In genomic region chr1:27418786-27419185, GRCh38 we compare ENCODE assay signal across 9 cellular contexts. TPM values are rescaled to one million over a fixed set of nuclear protein-coding genes. Genes with fewer than 3 reads are reported as not detected.
DNase-seq lines count a peak whose midpoint lies in the region; ATAC-seq, FAIRE-seq and TF ChIP-seq lines count a peak whose summit lies in the region.
"Had no signal": no experiment of that assay in that cellular context is flagged by ENCODE, and none has a peak within 500 bp of the region (broad histone marks: within the 10 kb centered on the region; RNA-seq: fewer than 3 reads in every experiment).

No MANE protein-coding gene starts in this region.

- peak overlapping the region; percentile 70 for H3K27ac ChIP-seq in neuronal stem cell (replicated peaks; ENCODE audit: low read length)

- no peaks in the 10 kb centered on the region for H3K79me1 ChIP-seq in neuronal stem cell (ENCODE audit: low read depth, low read length)

- H3K4me1 Mint-ChIP-seq in IgD-negative memory B cell = peaks cover 39 to 45% (median 44%) of the 10 kb centered on the region in 3 donors
- H3K4me1 Mint-ChIP-seq in dendritic cell treated with granulocyte-macrophage colony-stimulating factor and Interleukin-4, amounts not matched to agents 40 ng/mL and 50 ng/mL, for 4 days (ENCODE audit: low read depth) = peaks cover 50% of the 10 kb centered on the region

- peaks cover 6% of the 10 kb centered on the region for H3K36me3 Mint-ChIP-seq in IgD-negative memory B cell
- H3K36me3 Mint-ChIP-seq in dendritic cell treated with granulocyte-macrophage colony-stimulating factor and Interleukin-4, amounts not matched to agents 40 ng/mL and 50 ng/mL, for 4 days (ENCODE audit: low read depth) = peaks cover 78% of the 10 kb centered on the region

- H3K14ac ChIP-seq in neuronal stem cell (ENCODE audit: low read length) = no peak overlapping the region

- no CpG with 5 or more reads among the region's 6 CpGs for WGBS in neuronal stem cell (ENCODE audit: extremely low coverage in 2 of 2, insufficient read length in 2 of 2, insufficient replicate concordance in 1 of 2), 2 donors

- peaks cover 22 to 63% of the 10 kb centered on the region in 2 donors for H3K36me3 ChIP-seq in neuronal stem cell (replicated peaks in 1 of 2; ENCODE audit: control insufficient read depth in 2 of 2, insufficient read depth in 2 of 2, low read length in 2 of 2)

- peak; percentile 85 for FAIRE-seq in GM12892 (lab: Jason Lieb, UNC)
- FAIRE-seq: G401.6 had no signal

- no peaks in the 10 kb centered on the region for H3K9me3 Mint-ChIP-seq in IgD-negative memory B cell
- no peaks in the 10 kb centered on the region for H3K9me3 Mint-ChIP-seq in dendritic cell treated with granulocyte-macrophage colony-stimulating factor and Interleukin-4, amounts not matched to agents 40 ng/mL and 50 ng/mL, for 4 days

- H2AK5ac ChIP-seq in neuronal stem cell (ENCODE audit: low read depth, low read length) = no peak overlapping the region

- H3K27me3 Mint-ChIP-seq in IgD-negative memory B cell = no peaks in the 10 kb centered on the region
- H3K27me3 Mint-ChIP-seq in dendritic cell treated with granulocyte-macrophage colony-stimulating factor and Interleukin-4, amounts not matched to agents 40 ng/mL and 50 ng/mL, for 4 days = no peaks in the 10 kb centered on the region

- no peak overlapping the region for H3K4me3 ChIP-seq in neuronal stem cell (ENCODE audit: low read length in 2 of 2)

- no peaks in the 10 kb centered on the region for H3K27me3 ChIP-seq in neuronal stem cell (ENCODE audit: control insufficient read depth in 3 of 3, insufficient read depth in 3 of 3, low read depth in 1 of 3, low read length in 3 of 3)

- no peak overlapping the region for H3K4me2 ChIP-seq in neuronal stem cell (ENCODE audit: insufficient read depth, low read length, poor library complexity, severe bottlenecking)

- intact Hi-C loops in dendritic cell treated with granulocyte-macrophage colony-stimulating factor and Interleukin-4, amounts not matched to agents 40 ng/mL and 50 ng/mL, for 4 days (cut with micrococcal nuclease) = loop anchor here (5.0 kb wide), 1 partner anchor 69 kb away; no protein-coding TSS in a partner anchor

- H2BK12ac ChIP-seq in neuronal stem cell (ENCODE audit: low read length) = no peak overlapping the region

- no peak overlapping the region for H2BK5ac ChIP-seq in neuronal stem cell (ENCODE audit: low read length)

- no peaks in the 10 kb centered on the region for H3K9me3 ChIP-seq in neuronal stem cell (replicated peaks in 1 of 2; ENCODE audit: control insufficient read depth in 2 of 2, insufficient read depth in 1 of 2, low read depth in 1 of 2, low read length in 2 of 2)

- H2AFZ ChIP-seq in neuronal stem cell (ENCODE audit: low read length) = no peak overlapping the region

- H3K18ac ChIP-seq in neuronal stem cell (ENCODE audit: low read length) = no peak overlapping the region

- no peak overlapping the region for H4K91ac ChIP-seq in neuronal stem cell (ENCODE audit: low read depth, low read length, poor library complexity)

- DNase-seq in GM12892 (ENCODE audit: insufficient read length) (no peak), neuronal stem cell (ENCODE audit: low spot score) (no peak), NCI-H748 (lab: John Stamatoyannopoulos, UW; ENCODE audit: unreplicated experiment) (no peak)

- H3K4ac ChIP-seq in neuronal stem cell (ENCODE audit: low read length) = no peak overlapping the region

- no peak overlapping the region for H2BK15ac ChIP-seq in neuronal stem cell (ENCODE audit: low read length)

- no peak overlapping the region for H3K23ac ChIP-seq in neuronal stem cell (ENCODE audit: low read depth, low read length, poor library complexity)

- H2BK120ac ChIP-seq in neuronal stem cell (ENCODE audit: low read depth, low read length) = no peak overlapping the region

- peak overlapping the region; percentile 14 to 88 (median 50) for H3K4me3 Mint-ChIP-seq in IgD-negative memory B cell
- H3K4me3 Mint-ChIP-seq in dendritic cell treated with granulocyte-macrophage colony-stimulating factor and Interleukin-4, amounts not matched to agents 40 ng/mL and 50 ng/mL, for 4 days = no peak overlapping the region

- no peak for TF ChIP-seq POLR2A in GM12892 (IDR thresholded peaks at IDR 0.05; ENCODE audit: low read depth, low read length)

- no peak for ATAC-seq in GM21717 (IDR thresholded peaks at IDR 0.05; ENCODE audit: unreplicated experiment)
- ATAC-seq in GM19455 (IDR thresholded peaks at IDR 0.05; ENCODE audit: unreplicated experiment) = no peak
- ATAC-seq in GM21737 (IDR thresholded peaks at IDR 0.05; ENCODE audit: unreplicated experiment) = no peak

- H3K27ac Mint-ChIP-seq in IgD-negative memory B cell = peak overlapping the region; percentile 70 to 91 (median 79)
- peak overlapping the region; percentile 80 for H3K27ac Mint-ChIP-seq in dendritic cell treated with granulocyte-macrophage colony-stimulating factor and Interleukin-4, amounts not matched to agents 40 ng/mL and 50 ng/mL, for 4 days

- H3K4me1 ChIP-seq in neuronal stem cell (ENCODE audit: control insufficient read depth in 2 of 2, insufficient read depth in 1 of 2, low read depth in 1 of 2, low read length in 2 of 2) = peaks cover 8% of the 10 kb centered on the region in 2 donors

- no peak overlapping the region for H3K9ac ChIP-seq in neuronal stem cell (ENCODE audit: low read depth, low read length, poor library complexity)

- H4K8ac ChIP-seq in neuronal stem cell (ENCODE audit: low read depth, low read length) = no peak overlapping the region

RNA-seq across cellular contexts. Expression of gene GPR3, which starts 26.4 kb away (rescaled TPM):
- 0.42 TPM for polyA plus RNA-seq in GM12892 (2012; ENCODE audit: missing spikeins)
- 0.16 TPM for polyA plus RNA-seq in IgD-negative memory B cell
- 7.5 TPM for polyA plus RNA-seq in neuronal stem cell (2013, experiment 1 of 2)
- 7.8 TPM for polyA plus RNA-seq in neuronal stem cell (2013, experiment 2 of 2)

RNA-seq across cellular contexts. Expression of gene CD164L2, which starts 35.7 kb away (rescaled TPM):
- polyA plus RNA-seq in GM12892 (2012; ENCODE audit: missing spikeins) = 0.17 TPM
- not detected for polyA plus RNA-seq in IgD-negative memory B cell
- polyA plus RNA-seq in neuronal stem cell (2013, experiment 1 of 2) = 0.07 TPM
- polyA plus RNA-seq in neuronal stem cell (2013, experiment 2 of 2) = 0.10 TPM

RNA-seq across cellular contexts. Expression of gene FCN3, which starts 44.2 kb away (rescaled TPM):
- 0.47 TPM for polyA plus RNA-seq in GM12892 (2012; ENCODE audit: missing spikeins)
- not detected for polyA plus RNA-seq in IgD-negative memory B cell
- polyA plus RNA-seq in neuronal stem cell (2013, experiment 1 of 2) = not detected
- not detected for polyA plus RNA-seq in neuronal stem cell (2013, experiment 2 of 2)

RNA-seq across cellular contexts. Expression of gene MAP3K6, which starts 52.0 kb away (rescaled TPM):
- 8.7 TPM for polyA plus RNA-seq in GM12892 (2012; ENCODE audit: missing spikeins)
- 3.9 TPM for polyA plus RNA-seq in IgD-negative memory B cell
- polyA plus RNA-seq in neuronal stem cell (2013, experiment 1 of 2) = 8.4 TPM
- 8.3 TPM for polyA plus RNA-seq in neuronal stem cell (2013, experiment 2 of 2)
